Comparison of ENCODE assay signal across 14 cellular contexts in genomic region chr16:81237282-81237681, GRCh38. TPM values are rescaled to one million over a fixed set of nuclear protein-coding genes. Genes with fewer than 3 reads are reported as not detected.
DNase-seq lines count a peak whose midpoint lies in the region; ATAC-seq, FAIRE-seq and TF ChIP-seq lines count a peak whose summit lies in the region.
"Had no signal": no experiment of that assay in that cellular context is flagged by ENCODE, and none has a peak within 500 bp of the region (broad histone marks: within the 10 kb centered on the region; RNA-seq: fewer than 3 reads in every experiment).

No MANE protein-coding gene starts in this region.

- H3K23ac ChIP-seq in mesenchymal stem cell (ENCODE audit: low read length in 2 of 2), result no peak overlapping the region

- H3K4me1 ChIP-seq in esophagus squamous epithelium, result peaks cover 0 to 44% (median 11%) of the 10 kb centered on the region in 3 donors
- H3K4me1 ChIP-seq in mesenchymal stem cell (ENCODE audit: control insufficient read depth, insufficient read depth, low read depth, low read length), result peaks cover 14% of the 10 kb centered on the region
- H3K4me1 ChIP-seq in thymus (ENCODE audit: control insufficient read depth, insufficient read depth, low read length), result no peaks in the 10 kb centered on the region

- no peak for TF ChIP-seq CTCF in esophagus squamous epithelium (IDR thresholded peaks at IDR 0.05)

- no peak overlapping the region for H2AFZ ChIP-seq in mesenchymal stem cell (ENCODE audit: low read depth, low read length)

- H3K9ac ChIP-seq in mesenchymal stem cell (ENCODE audit: low read length), result no peak overlapping the region

- H3K79me1 ChIP-seq in mesenchymal stem cell (replicated peaks; ENCODE audit: low read length, poor library complexity, severe bottlenecking), result peaks cover 3% of the 10 kb centered on the region

- no peak overlapping the region for H2BK120ac ChIP-seq in mesenchymal stem cell (ENCODE audit: low read depth, low read length)

- H3K9me3 ChIP-seq in esophagus squamous epithelium, result no peaks in the 10 kb centered on the region
- H3K9me3 ChIP-seq in mesenchymal stem cell (ENCODE audit: control insufficient read depth, low read length), result no peaks in the 10 kb centered on the region
- no peaks in the 10 kb centered on the region for H3K9me3 ChIP-seq in thymus (ENCODE audit: control insufficient read depth)

- H3K18ac ChIP-seq in mesenchymal stem cell (ENCODE audit: low read depth in 1 of 2, low read length in 2 of 2), result peak overlapping the region in 1 of 2 experiments; percentile 16

- WGBS in esophagus squamous epithelium, 2 donors, result 28 to 50% methylated on average over 7 of the region's 8 CpGs
- 97% methylated on average over 8 of the region's 8 CpGs for WGBS in mesenchymal stem cell
- WGBS in thymus, result 97% methylated on average over 8 of the region's 8 CpGs

- DNase-seq in RCC 7860 (ENCODE audit: low spot score), result peak; percentile 20
- DNase-seq in esophagus squamous epithelium (lab: John Stamatoyannopoulos, UW), result no peak
- DNase-seq in mesenchymal stem cell, result no peak
- DNase-seq in OCI-M2 (lab: John Stamatoyannopoulos, UW; ENCODE audit: unreplicated experiment), result no peak
- DNase-seq in NCI-H128 (lab: John Stamatoyannopoulos, UW; ENCODE audit: unreplicated experiment), result no peak
- no peak for DNase-seq in effector CD4-positive, alpha-beta T cell
- DNase-seq: activated T-cell treated with anti-CD3 and anti-CD28 coated beads, Interleukin-2, amount 50 U/mL, for 48 hours; dermis blood vessel endothelial cell; GOT3; WERI-Rb-1 had no signal

- H3K4ac ChIP-seq in mesenchymal stem cell (ENCODE audit: low read depth in 1 of 2, low read length in 2 of 2), result no peak overlapping the region

- no peaks in the 10 kb centered on the region for H3K27me3 ChIP-seq in esophagus squamous epithelium
- peaks cover 0 to 8% of the 10 kb centered on the region in 2 experiments for H3K27me3 ChIP-seq in mesenchymal stem cell (ENCODE audit: control insufficient read depth in 1 of 2, insufficient read depth in 1 of 2, low read length in 2 of 2)
- H3K27me3 ChIP-seq in thymus (ENCODE audit: control insufficient read depth, insufficient read depth), result no peaks in the 10 kb centered on the region

- no peak overlapping the region for H2BK5ac ChIP-seq in mesenchymal stem cell (ENCODE audit: low read depth, low read length, poor library complexity, severe bottlenecking)

- H3K4me2 ChIP-seq in mesenchymal stem cell (ENCODE audit: low read length, poor library complexity, severe bottlenecking), result no peak overlapping the region

- H2AK5ac ChIP-seq in mesenchymal stem cell (ENCODE audit: low read length, severe bottlenecking), result no peak overlapping the region

- ATAC-seq in HG02852 (IDR thresholded peaks at IDR 0.05; ENCODE audit: unreplicated experiment), result no peak
- ATAC-seq: Panc1 had no signal

- H4K8ac ChIP-seq in mesenchymal stem cell (ENCODE audit: low read length), result no peak overlapping the region

- H3K14ac ChIP-seq in mesenchymal stem cell (ENCODE audit: low read length in 2 of 2), result no peak overlapping the region

- no peak for FAIRE-seq in RCC 7860 (lab: Jason Lieb, UNC)

- intact Hi-C loops in esophagus squamous epithelium (cut with DNase I), result no loop called here

- H4K91ac ChIP-seq in mesenchymal stem cell (ENCODE audit: low read length), result no peak overlapping the region

- TF ChIP-seq POLR2A in esophagus squamous epithelium (IDR thresholded peaks at IDR 0.05), result no peak

- H2BK12ac ChIP-seq in mesenchymal stem cell (ENCODE audit: low read length in 2 of 2), result no peak overlapping the region

- H3K36me3 ChIP-seq in esophagus squamous epithelium, result no peaks in the 10 kb centered on the region
- H3K36me3 ChIP-seq in mesenchymal stem cell (ENCODE audit: control insufficient read depth in 1 of 2, insufficient read depth in 2 of 2, low read depth in 1 of 2, low read length in 2 of 2), result no peaks in the 10 kb centered on the region
- no peaks in the 10 kb centered on the region for H3K36me3 ChIP-seq in thymus (ENCODE audit: control insufficient read depth, insufficient read depth)
- H3K36me3 ChIP-seq: WERI-Rb-1 had no signal

- H3K27ac ChIP-seq in esophagus squamous epithelium (peak overlapping the region; percentile 62 to 87 (median 72)), mesenchymal stem cell (ENCODE audit: low read length, poor library complexity, severe bottlenecking) (peak overlapping the region; percentile 70), thymus (ENCODE audit: low read depth) (peak overlapping the region; percentile 42)
- H3K27ac ChIP-seq: WERI-Rb-1 had no signal

- no peak overlapping the region for H2BK15ac ChIP-seq in mesenchymal stem cell (ENCODE audit: low read depth, poor library complexity, severe bottlenecking)

- H3K4me3 ChIP-seq in esophagus squamous epithelium (no peak overlapping the region), mesenchymal stem cell (ENCODE audit: insufficient read depth in 1 of 2, low read depth in 1 of 2, low read length in 2 of 2) (no peak overlapping the region), thymus (ENCODE audit: low read length) (no peak overlapping the region)

RNA-seq across cellular contexts. Expression of gene BCO1, which starts 1.2 kb away (rescaled TPM):
- under 1 TPM in 3 of 4 donors, not detected in 1; 0.19 to 0.83 (median 0.59) TPM for total RNA-seq in esophagus squamous epithelium
- polyA plus RNA-seq in mesenchymal stem cell (2013, experiment 1 of 2), result 0.04 TPM
- polyA plus RNA-seq in mesenchymal stem cell (2013, experiment 2 of 2), result 0.01 TPM
- 1.2 TPM for polyA plus RNA-seq in thymus
- total RNA-seq: dermis blood vessel endothelial cell, osteocyte had no signal
